ENCODE assay signal across 1 cellular context in the genomic region with DNA sequence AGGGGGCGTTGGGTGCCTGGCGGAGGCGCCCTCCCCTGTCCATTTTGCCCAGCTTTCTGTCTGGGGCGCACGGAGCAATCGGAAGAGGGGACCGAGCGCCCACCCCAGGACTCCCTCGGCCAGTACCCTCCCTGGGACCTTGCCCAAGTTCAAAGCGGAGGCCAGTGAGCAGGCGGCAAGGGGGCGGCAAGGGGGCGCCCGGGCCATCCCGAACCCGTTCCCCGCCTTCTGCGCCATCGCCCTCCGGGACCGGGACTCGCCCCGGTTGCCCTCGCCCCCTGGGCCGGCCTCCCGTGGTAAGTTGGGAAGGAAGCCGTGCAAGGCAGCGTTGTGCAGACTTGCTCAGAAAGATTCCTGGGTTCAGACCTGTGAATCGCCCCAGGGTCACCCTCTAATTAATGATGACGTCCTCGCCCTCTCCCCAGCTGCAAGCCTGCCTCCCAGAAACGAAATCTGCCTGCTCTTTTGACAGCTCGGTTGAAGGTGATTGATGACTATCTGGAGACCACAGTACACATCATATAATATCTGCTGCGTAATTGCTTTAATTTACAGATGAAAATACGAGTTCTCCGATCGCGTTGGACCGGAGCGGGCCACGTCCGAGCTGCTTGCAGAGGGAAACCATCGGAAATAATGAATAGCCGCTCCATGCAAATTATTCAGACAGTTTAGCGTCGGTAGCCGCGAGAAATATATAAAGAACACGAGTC.
TF ChIP-seq lines count a peak whose summit lies in the region.

No MANE protein-coding gene starts in this region.

TF ChIP-seq in neural cell, 6 proteins besides CTCF, POLR2A, EP300 and RAD21 (continued from another document):
- no peak for TF ChIP-seq MXI1 (conservative IDR thresholded peaks at IDR 0.05; ENCODE audit: poor library complexity, severe bottlenecking)
- no peak for TF ChIP-seq SMC3 (conservative IDR thresholded peaks at IDR 0.05; ENCODE audit: poor library complexity)
